27 cellular contexts compared by ENCODE assay signal in the genomic region with DNA sequence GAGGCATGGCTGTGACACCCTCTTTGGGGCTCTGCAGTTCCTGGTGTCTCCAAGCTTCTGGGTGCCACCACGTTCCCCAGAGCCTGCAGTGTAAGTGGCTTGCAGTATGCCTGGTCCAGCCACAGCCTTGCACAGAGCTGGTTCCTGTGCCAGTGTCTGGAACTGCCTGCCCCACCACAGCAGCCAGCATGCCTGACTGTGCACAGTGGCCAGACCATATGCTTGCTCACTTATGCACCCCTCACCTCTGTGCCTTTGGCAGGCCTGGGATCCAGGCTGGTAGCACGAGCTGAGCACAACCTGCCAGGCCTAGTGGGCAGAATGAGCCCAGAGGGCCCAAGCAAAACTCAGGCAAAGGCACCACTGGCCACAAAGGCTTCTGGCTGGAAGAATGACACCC.
"Had no signal": no experiment of that assay in that cellular context is flagged by ENCODE, and none has a peak within 500 bp of the region (broad histone marks: within the 10 kb centered on the region; RNA-seq: fewer than 3 reads in every experiment).

No MANE protein-coding gene starts in this region.

- H3K9me3 ChIP-seq: colonic mucosa, esophagus muscularis mucosa, gastroesophageal sphincter, heart left ventricle, mucosa of descending colon, right atrium auricular region, sigmoid colon, transverse colon had no signal

- H3K36me3 ChIP-seq: colonic mucosa, esophagus muscularis mucosa, gastroesophageal sphincter, heart left ventricle, left lung, right atrium auricular region, sigmoid colon, transverse colon had no signal

- H3K9ac ChIP-seq: parathyroid adenoma had no signal

- H3K4me3 ChIP-seq: colonic mucosa, esophagus muscularis mucosa, gastroesophageal sphincter, heart left ventricle, hepatocyte, left lung, mucosa of descending colon, right atrium auricular region, sigmoid colon, transverse colon had no signal

- H3K4me2 ChIP-seq: hepatocyte had no signal

- H3K36me3 Mint-ChIP-seq: mesothelial cell of epicardium; naive B cell; stimulated activated memory B cell treated with anti-CD40 and anti-IgM and Interleukin-4, amounts not matched to agents 10 μg/mL and 1 μg/mL and 100 μg/mL, for 72 hours had no signal

- H3K27me3 ChIP-seq: colonic mucosa, heart left ventricle, left lung, right atrium auricular region, sigmoid colon, transverse colon had no signal

- ATAC-seq: foreskin keratinocyte; gastroesophageal sphincter; heart left ventricle; left lung; mucosa of descending colon; stimulated activated memory B cell treated with anti-CD40 and anti-IgM and Interleukin-4, amounts not matched to agents 10 μg/mL and 1 μg/mL and 100 μg/mL, for 72 hours; stimulated activated naive CD8-positive, alpha-beta T cell treated with anti-CD3 and anti-CD28 coated beads, Interleukin-15, Interleukin-2, amounts not matched to agents 100 U/mL and 50 U/mL, for 24 hours had no signal

- H2AFZ ChIP-seq: hepatocyte, parathyroid adenoma had no signal

- H3K4me3 Mint-ChIP-seq: dendritic cell treated with granulocyte-macrophage colony-stimulating factor and Interleukin-4, amounts not matched to agents 40 ng/mL and 50 ng/mL, for 4 days; endodermal cell; mesothelial cell of epicardium; naive B cell; natural killer cell treated with Interleukin-12 subunit alpha and Interleukin-12 subunit beta and Interleukin-15 and Interleukin-18, amount 100 ng/mL, for 72 hours; neural crest cell; stimulated activated memory B cell treated with anti-CD40 and anti-IgM and Interleukin-4, amounts not matched to agents 10 μg/mL and 1 μg/mL and 100 μg/mL, for 72 hours had no signal

- H3K27ac Mint-ChIP-seq: dendritic cell treated with granulocyte-macrophage colony-stimulating factor and Interleukin-4, amounts not matched to agents 40 ng/mL and 50 ng/mL, for 4 days; endodermal cell; mesothelial cell of epicardium; naive B cell; progenitor cell of endocrine pancreas; stimulated activated memory B cell treated with anti-CD40 and anti-IgM and Interleukin-4, amounts not matched to agents 10 μg/mL and 1 μg/mL and 100 μg/mL, for 72 hours had no signal

- H3K27ac ChIP-seq: colonic mucosa, epithelial cell of prostate, esophagus muscularis mucosa, foreskin keratinocyte, gastroesophageal sphincter, heart left ventricle, hepatocyte, left lung, parathyroid adenoma, right atrium auricular region, sigmoid colon, transverse colon had no signal

- DNase-seq: colonic mucosa; effector CD8-positive, alpha-beta T cell; endodermal cell; foreskin keratinocyte; heart left ventricle; left cardiac atrium; left lung; mesenchymal stem cell; naive B cell; sigmoid colon; stimulated activated CD4-positive, alpha-beta T cell treated with anti-CD3 and anti-CD28 coated beads, Interleukin-2, amount 100 ng/mL, for 24 hours; stimulated activated CD4-positive, alpha-beta T cell treated with anti-CD3 and anti-CD28 coated beads, Interleukin-4, amount 100 ng/mL, for 24 hours; stimulated activated naive CD8-positive, alpha-beta T cell treated with anti-CD3 and anti-CD28 coated beads, Interleukin-15, Interleukin-2, amounts not matched to agents 100 U/mL and 50 U/mL, for 24 hours; transverse colon had no signal

- H3K4me1 ChIP-seq: colonic mucosa, esophagus muscularis mucosa, foreskin keratinocyte, gastroesophageal sphincter, heart left ventricle, left lung, parathyroid adenoma, right atrium auricular region, sigmoid colon, transverse colon had no signal

- H3K9me3 Mint-ChIP-seq: endodermal cell; mesothelial cell of epicardium; natural killer cell treated with Interleukin-12 subunit alpha and Interleukin-12 subunit beta and Interleukin-15 and Interleukin-18, amount 100 ng/mL, for 72 hours; neural crest cell had no signal

- H3K4me1 Mint-ChIP-seq: endodermal cell; mesothelial cell of epicardium; naive B cell; neural crest cell; stimulated activated memory B cell treated with anti-CD40 and anti-IgM and Interleukin-4, amounts not matched to agents 10 μg/mL and 1 μg/mL and 100 μg/mL, for 72 hours had no signal

- H3K79me2 ChIP-seq: hepatocyte, parathyroid adenoma had no signal
